ENCODE assay signal across 1 cellular context in genomic region chr16:2818278-2818876, GRCh38.
TF ChIP-seq lines count a peak whose summit lies in the region.

No MANE protein-coding gene starts in this region.

TF ChIP-seq in H1, 55 proteins besides CTCF, POLR2A, EP300 and RAD21:
- TF ChIP-seq CBX5 (IDR thresholded peaks at IDR 0.05; ENCODE audit: low read depth, low read length) (no peak), SP2 (IDR thresholded peaks at IDR 0.05; ENCODE audit: low read length) (no peak), GABPA (IDR thresholded peaks at IDR 0.05; ENCODE audit: borderline replicate concordance, insufficient read depth, low read length) (no peak), TEAD4 (IDR thresholded peaks at IDR 0.05; ENCODE audit: low read depth, low read length) (no peak), CTBP2 (IDR thresholded peaks at IDR 0.05; ENCODE audit: borderline replicate concordance, insufficient read depth, insufficient read length, low read length) (no peak), TBP (IDR thresholded peaks at IDR 0.05; ENCODE audit: low read depth, low read length) (no peak), SIRT6 (IDR thresholded peaks at IDR 0.05; ENCODE audit: low read length) (no peak), EZH2 (IDR thresholded peaks at IDR 0.05; ENCODE audit: low read depth, low read length, severe bottlenecking) (no peak), SP1 (IDR thresholded peaks at IDR 0.05; ENCODE audit: low read depth, low read length) (no peak; the same call in 1 of the 2 replicates), SUZ12 (IDR thresholded peaks at IDR 0.05; ENCODE audit: low read length) (no peak), POU5F1 (IDR thresholded peaks at IDR 0.05; ENCODE audit: low read depth, low read length) (no peak), BACH1 (IDR thresholded peaks at IDR 0.05; ENCODE audit: low read length) (no peak), JUN (IDR thresholded peaks at IDR 0.05; ENCODE audit: low read depth, low read length) (no peak), NANOG (IDR thresholded peaks at IDR 0.05; ENCODE audit: insufficient read depth, low read depth, low read length, poor library complexity, severe bottlenecking) (no peak)
